21 cellular contexts compared by ENCODE assay signal in the genomic region with DNA sequence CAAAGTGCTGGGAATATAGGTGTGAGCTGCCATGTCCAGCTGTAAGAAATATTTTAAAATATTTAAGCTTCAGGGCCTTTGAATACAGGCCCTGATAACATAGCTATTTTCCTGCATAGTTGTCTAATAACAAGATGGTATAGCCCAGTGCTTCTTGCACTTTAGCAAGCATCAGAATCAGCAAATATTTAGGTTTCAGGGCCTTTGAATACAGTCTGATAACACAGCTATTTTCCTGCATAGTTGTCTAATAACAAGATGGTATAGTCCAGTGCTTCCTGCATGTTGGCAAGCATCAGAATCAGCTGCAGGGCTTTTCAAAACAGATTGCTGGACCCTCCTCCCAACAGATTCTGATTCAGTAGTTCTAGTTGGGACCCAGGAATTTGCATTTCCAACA. TPM values are rescaled to one million over a fixed set of nuclear protein-coding genes. Genes with fewer than 3 reads are reported as not detected.
A peak's percentile ranks its signal among the peaks of the same experiment; 100 is the strongest.
DNase-seq lines count a peak whose midpoint lies in the region; ATAC-seq and TF ChIP-seq lines count a peak whose summit lies in the region.
"Had no signal": no experiment of that assay in that cellular context is flagged by ENCODE, and none has a peak within 500 bp of the region (broad histone marks: within the 10 kb centered on the region; RNA-seq: fewer than 3 reads in every experiment).

No MANE protein-coding gene starts in this region.

- no peak overlapping the region for H3K4me3 ChIP-seq in GM23338
- H3K4me3 ChIP-seq in IMR-90 (ENCODE audit: insufficient read depth, low read depth, low read length), result no peak overlapping the region
- H3K4me3 ChIP-seq in hepatocyte, result no peak overlapping the region
- H3K4me3 ChIP-seq: BLaER1 treated with 17β-estradiol and CSF1 and Interleukin-3, amounts not matched to agents 10 nM and 100 nM; GM12878; HAP-1 had no signal

- no peak for TF ChIP-seq POLR2A in IMR-90 (IDR thresholded peaks at IDR 0.05; ENCODE audit: low read depth, low read length)

- intact Hi-C loops in IMR-90 (cut with micrococcal nuclease), result no loop called here

- POLR2A ChIA-PET in IMR-90 (lab: Charles Lee; ENCODE audit: unreplicated experiment), result no interaction called here

- H3K27me3 Mint-ChIP-seq in GM23338 (ENCODE audit: insufficient read depth, low read depth, poor library complexity), result peaks cover 4% of the 10 kb centered on the region
- H3K27me3 Mint-ChIP-seq in progenitor cell of endocrine pancreas, result no peaks in the 10 kb centered on the region

- H3K9me3 ChIP-seq in IMR-90 (ENCODE audit: control insufficient read depth, insufficient read depth, low read length) (no peaks in the 10 kb centered on the region), hepatocyte (ENCODE audit: low read depth) (no peaks in the 10 kb centered on the region)
- H3K9me3 ChIP-seq: BLaER1 treated with 17β-estradiol and CSF1 and Interleukin-3, amounts not matched to agents 10 nM and 100 nM; HAP-1 had no signal

- H3K27ac ChIP-seq in GM23338 (ENCODE audit: low read depth) (peak overlapping the region; percentile 69), IMR-90 (ENCODE audit: insufficient read depth, low read length) (no peak overlapping the region), hepatocyte (peak overlapping the region; percentile 24)
- H3K27ac ChIP-seq: BLaER1 treated with 17β-estradiol and CSF1 and Interleukin-3, amounts not matched to agents 10 nM and 100 nM had no signal

- H3K27me3 ChIP-seq in GM23338 (ENCODE audit: insufficient read depth) (no peaks in the 10 kb centered on the region), IMR-90 (ENCODE audit: control insufficient read depth, insufficient read depth, low read length) (no peaks in the 10 kb centered on the region), hepatocyte (no peaks in the 10 kb centered on the region)
- H3K27me3 ChIP-seq: BLaER1 treated with 17β-estradiol and CSF1 and Interleukin-3, amounts not matched to agents 10 nM and 100 nM had no signal

- no peak for TF ChIP-seq CTCF in GM23338 (conservative IDR thresholded peaks at IDR 0.05; ENCODE audit: low read depth in 2 of 2)
- no peak for TF ChIP-seq CTCF in IMR-90 (conservative IDR thresholded peaks at IDR 0.05; ENCODE audit: low read depth, low read length)
- TF ChIP-seq CTCF in hepatocyte (IDR thresholded peaks at IDR 0.05; ENCODE audit: poor library complexity), result no peak
- TF ChIP-seq CTCF in progenitor cell of endocrine pancreas (IDR thresholded peaks at IDR 0.05; ENCODE audit: unreplicated experiment), result no peak

- H2AFZ ChIP-seq in GM23338 (no peak overlapping the region), IMR-90 (replicated peaks; ENCODE audit: low read length, poor library complexity) (no peak overlapping the region), hepatocyte (no peak overlapping the region)

- no peak overlapping the region for H3K4ac ChIP-seq in IMR-90 (ENCODE audit: low read depth, low read length)

- H3K36me3 ChIP-seq in GM23338 (ENCODE audit: insufficient read depth) (0 out of 2 replicates have a peak, but pooled peaks cover 10% of the 10 kb centered on the region), IMR-90 (ENCODE audit: control insufficient read depth, insufficient read depth, low read length) (0 out of 2 replicates have a peak, but pooled peaks cover 3% of the 10 kb centered on the region), hepatocyte (replicated peaks; ENCODE audit: insufficient read depth, low read depth) (no peaks in the 10 kb centered on the region)

- CTCF ChIA-PET in IMR-90 (lab: Yijun Ruan, JAX), result interaction anchor here (0.6 kb wide), 1 partner anchor 146 kb away, joined by 6 read pairs; no protein-coding TSS in a partner anchor

- H3K14ac ChIP-seq in IMR-90 (replicated peaks; ENCODE audit: low read depth, low read length), result no peak overlapping the region

- H3K23ac ChIP-seq in IMR-90 (ENCODE audit: low read depth, low read length), result no peak overlapping the region

- H3K9me1 ChIP-seq in IMR-90 (ENCODE audit: insufficient read depth, low read length), result peaks cover 3% of the 10 kb centered on the region; the same call in 1 of the 2 replicates

- H3K4me2 ChIP-seq in GM23338, result no peak overlapping the region
- H3K4me2 ChIP-seq in IMR-90 (ENCODE audit: low read depth, low read length), result no peak overlapping the region
- H3K4me2 ChIP-seq in hepatocyte, result no peak overlapping the region
- H3K4me2 ChIP-seq: BLaER1 treated with 17β-estradiol and CSF1 and Interleukin-3, amounts not matched to agents 10 nM and 100 nM had no signal

- H3K56ac ChIP-seq in IMR-90 (ENCODE audit: extremely low read depth, insufficient read depth, low read length), result no peak overlapping the region

- H3K9ac ChIP-seq in IMR-90 (ENCODE audit: low read depth, low read length), result no peak overlapping the region
- H3K9ac ChIP-seq: BLaER1 treated with 17β-estradiol and CSF1 and Interleukin-3, amounts not matched to agents 10 nM and 100 nM had no signal

- H3K79me2 ChIP-seq in GM23338 (replicated peaks; ENCODE audit: insufficient read depth) (0 out of 2 replicates have a peak, but pooled peaks cover 7% of the 10 kb centered on the region), hepatocyte (peaks cover 7% of the 10 kb centered on the region)

- H3K9me3 Mint-ChIP-seq in GM23338 (no peaks in the 10 kb centered on the region), progenitor cell of endocrine pancreas (ENCODE audit: low read depth) (no peaks in the 10 kb centered on the region)
- H3K9me3 Mint-ChIP-seq in activated naive CD4-positive, alpha-beta T cell treated with anti-CD3 and anti-CD28 coated beads, Interleukin-2, amount 50 U/mL, for 72 hours, result no peaks in the 10 kb centered on the region
- H3K9me3 Mint-ChIP-seq: CD8-positive, alpha-beta T cell had no signal

- in situ Hi-C loops in IMR-90 (cut with MboI; ENCODE audit: low sequenced_read_pairs), result no loop called here

- no peak overlapping the region for H4K91ac ChIP-seq in IMR-90 (ENCODE audit: insufficient read depth, low read depth, low read length)

- H3K79me1 ChIP-seq in IMR-90 (ENCODE audit: low read depth in 1 of 2, low read length in 2 of 2), result peaks cover 8 to 10% of the 10 kb centered on the region in 2 experiments

- H3K4me1 ChIP-seq in GM23338 (ENCODE audit: insufficient read depth), result peaks cover 4% of the 10 kb centered on the region; the same call in 1 of the 2 replicates
- no peaks in the 10 kb centered on the region; the same call in 1 of the 2 replicates for H3K4me1 ChIP-seq in IMR-90 (ENCODE audit: control insufficient read depth, insufficient read depth, low read length)
- peaks cover 6% of the 10 kb centered on the region for H3K4me1 ChIP-seq in hepatocyte (ENCODE audit: insufficient read depth)

- TF ChIP-seq RAD21 in IMR-90 (IDR thresholded peaks at IDR 0.05; ENCODE audit: low read length), result no peak

- no peak overlapping the region for H2BK5ac ChIP-seq in IMR-90 (ENCODE audit: low read depth, low read length, poor library complexity, severe bottlenecking)

- no peak overlapping the region for H4K5ac ChIP-seq in IMR-90 (ENCODE audit: low read depth, low read length)

- H3K18ac ChIP-seq in IMR-90 (ENCODE audit: low read depth, low read length), result no peak overlapping the region

- H2BK15ac ChIP-seq in IMR-90 (ENCODE audit: low read depth, low read length), result no peak overlapping the region

- H3K36me3 Mint-ChIP-seq in GM23338 (ENCODE audit: low read depth), result peaks cover 23% of the 10 kb centered on the region
- H3K36me3 Mint-ChIP-seq in progenitor cell of endocrine pancreas (ENCODE audit: insufficient read depth), result peaks cover 6% of the 10 kb centered on the region
- H3K36me3 Mint-ChIP-seq in activated naive CD4-positive, alpha-beta T cell treated with anti-CD3 and anti-CD28 coated beads, Interleukin-2, amount 50 U/mL, for 72 hours, result peaks cover 0 to 13% of the 10 kb centered on the region in 2 donors

- H4K20me1 ChIP-seq in GM23338 (replicated peaks; ENCODE audit: insufficient read depth), result no peaks in the 10 kb centered on the region
- H4K20me1 ChIP-seq in IMR-90 (ENCODE audit: insufficient read depth, low read length), result no peaks in the 10 kb centered on the region
- H4K20me1 ChIP-seq in hepatocyte (ENCODE audit: insufficient read depth, poor library complexity, severe bottlenecking), result no peaks in the 10 kb centered on the region
- H4K20me1 ChIP-seq: BLaER1 treated with 17β-estradiol and CSF1 and Interleukin-3, amounts not matched to agents 10 nM and 100 nM had no signal

- ATAC-seq in GM23338, result no peak
- ATAC-seq in IMR-90 (ENCODE audit: low read depth), result peak; percentile 44
- no peak for ATAC-seq in GM21717 (IDR thresholded peaks at IDR 0.05; ENCODE audit: unreplicated experiment)
- no peak for ATAC-seq in activated naive CD4-positive, alpha-beta T cell treated with anti-CD3 and anti-CD28 coated beads, Interleukin-2, amount 50 U/mL, for 72 hours
- ATAC-seq: CD8-positive, alpha-beta T cell; GM12878 had no signal

- H3F3A ChIP-seq in GM23338 (replicated peaks; ENCODE audit: low read depth), result peaks cover 8% of the 10 kb centered on the region; the same call in 1 of the 2 replicates

- BruUV-seq in IMR-90 (replicated peaks; lab: Mats Ljungman, UMichigan), result no TSS peak

- H3K4me1 Mint-ChIP-seq in GM23338 (no peaks in the 10 kb centered on the region), progenitor cell of endocrine pancreas (ENCODE audit: low read depth) (peaks cover 21% of the 10 kb centered on the region)

- no peak overlapping the region for H2BK120ac ChIP-seq in IMR-90 (ENCODE audit: low read depth, low read length)

- no peak overlapping the region for H2AK9ac ChIP-seq in IMR-90 (replicated peaks; ENCODE audit: low read depth, low read length, poor library complexity)

- H3K9me2 ChIP-seq in GM23338 (ENCODE audit: insufficient read depth), result no peaks in the 10 kb centered on the region
- no peaks in the 10 kb centered on the region for H3K9me2 ChIP-seq in hepatocyte (replicated peaks; ENCODE audit: insufficient read depth)

- no peak overlapping the region for H3K4me3 Mint-ChIP-seq in GM23338
- no peak overlapping the region for H3K4me3 Mint-ChIP-seq in progenitor cell of endocrine pancreas (ENCODE audit: low read depth)
- H3K4me3 Mint-ChIP-seq: CD8-positive, alpha-beta T cell had no signal

- dilution Hi-C loops in IMR-90 (cut with HindIII; ENCODE audit: low sequenced_read_pairs, unreplicated experiment), result no loop called here

- no peak overlapping the region for H4K8ac ChIP-seq in IMR-90 (ENCODE audit: low read depth in 2 of 2, low read length in 2 of 2)

- no peak overlapping the region for H2AK5ac ChIP-seq in IMR-90 (ENCODE audit: low read depth, low read length)

- no peak overlapping the region for H2BK20ac ChIP-seq in IMR-90 (ENCODE audit: low read depth, low read length)

- H3K27ac Mint-ChIP-seq in GM23338, result no peak overlapping the region; the same call in 1 of the 2 replicates
- peak overlapping the region; percentile 92 for H3K27ac Mint-ChIP-seq in progenitor cell of endocrine pancreas
- H3K27ac Mint-ChIP-seq in activated naive CD4-positive, alpha-beta T cell treated with anti-CD3 and anti-CD28 coated beads, Interleukin-2, amount 50 U/mL, for 72 hours, result no peak overlapping the region

- no peak for DNase-seq in GM23338 (ENCODE audit: low spot score)
- no peak for DNase-seq in IMR-90
- no peak for DNase-seq in hepatocyte (ENCODE audit: low spot score)
- DNase-seq in progenitor cell of endocrine pancreas (ENCODE audit: low spot score, unreplicated experiment), result no peak
- no peak for DNase-seq in stimulated activated naive CD4-positive, alpha-beta T cell treated with Interleukin-2 at 50 U/mL for 16 hours (lab: John Stamatoyannopoulos, UW)
- no peak for DNase-seq in activated naive CD4-positive, alpha-beta T cell treated with anti-CD3 and anti-CD28 coated beads, Interleukin-2, amount 50 U/mL, for 72 hours (ENCODE audit: low spot score in 2 of 2)
- DNase-seq: CD8-positive, alpha-beta T cell; DND-41; KBM-7; NCI-H1092; NCI-H1436 treated with DMSO at 0.1 percent for 48 hours; NCI-H2029; NCI-H345; NCI-H524; NCI-H774; OCI-M1; Right ventricle myocardium superior had no signal

RNA-seq across cellular contexts. Expression of gene GEMIN6, which starts 5.6 kb away (rescaled TPM):
- total RNA-seq in GM23338 (2014; rRNA removed; shearing (Covaris generic)), result 11.8 and 12.5 TPM in 2 replicates
- polyA plus RNA-seq in GM23338 (2016; fragmentation: Nextera tagmentation; extraction: Ambion mirVana) (38.6 and 43.5 TPM in 2 replicates), IMR-90 (2012; rRNA removed) (7.4 and 9.4 TPM in 2 replicates), hepatocyte (13.4 and 16.2 TPM in 2 replicates)
- total RNA-seq in IMR-90 (2012; rRNA removed) (7.7 and 10.3 TPM in 2 replicates), hepatocyte (12.6 and 15.7 TPM in 2 replicates), progenitor cell of endocrine pancreas (16.3 and 17.5 TPM in 2 replicates)
- polyA plus RNA-seq in IMR-90 (2012; cell fraction: cytosol; rRNA removed), result 2.3 and 5.1 TPM in 2 replicates
- 0.36 and 2.1 TPM in 2 replicates for polyA plus RNA-seq in IMR-90 (2012; cell fraction: nucleus; rRNA removed; ENCODE audit: low replicate concordance)
- 10 to 100 TPM; 23.8 to 25.4 TPM for total RNA-seq in activated naive CD4-positive, alpha-beta T cell treated with anti-CD3 and anti-CD28 coated beads, Interleukin-2, amount 50 U/mL, for 72 hours

RNA-seq across cellular contexts. Expression of gene SRSF7, which starts 32.4 kb away (rescaled TPM):
- 251 and 274 TPM in 2 replicates for total RNA-seq in GM23338 (2014; rRNA removed; shearing (Covaris generic))
- 534 and 572 TPM in 2 replicates for polyA plus RNA-seq in GM23338 (2016; fragmentation: Nextera tagmentation; extraction: Ambion mirVana)
- total RNA-seq in IMR-90 (2012; rRNA removed), result 148 and 260 TPM in 2 replicates
- polyA plus RNA-seq in IMR-90 (2012; rRNA removed), result 191 and 193 TPM in 2 replicates
- 39.8 and 81.0 TPM in 2 replicates for polyA plus RNA-seq in IMR-90 (2012; cell fraction: cytosol; rRNA removed)
- polyA plus RNA-seq in IMR-90 (2012; cell fraction: nucleus; rRNA removed; ENCODE audit: low replicate concordance), result 30.2 and 247 TPM in 2 replicates
- 113 and 120 TPM in 2 replicates for total RNA-seq in hepatocyte
- polyA plus RNA-seq in hepatocyte, result 147 and 172 TPM in 2 replicates
- total RNA-seq in progenitor cell of endocrine pancreas, result 258 TPM in 2 replicates
- 100 to 1,000 TPM; 236 to 294 TPM for total RNA-seq in activated naive CD4-positive, alpha-beta T cell treated with anti-CD3 and anti-CD28 coated beads, Interleukin-2, amount 50 U/mL, for 72 hours
